Comparison of ENCODE assay signal across 8 cellular contexts in the genomic region with DNA sequence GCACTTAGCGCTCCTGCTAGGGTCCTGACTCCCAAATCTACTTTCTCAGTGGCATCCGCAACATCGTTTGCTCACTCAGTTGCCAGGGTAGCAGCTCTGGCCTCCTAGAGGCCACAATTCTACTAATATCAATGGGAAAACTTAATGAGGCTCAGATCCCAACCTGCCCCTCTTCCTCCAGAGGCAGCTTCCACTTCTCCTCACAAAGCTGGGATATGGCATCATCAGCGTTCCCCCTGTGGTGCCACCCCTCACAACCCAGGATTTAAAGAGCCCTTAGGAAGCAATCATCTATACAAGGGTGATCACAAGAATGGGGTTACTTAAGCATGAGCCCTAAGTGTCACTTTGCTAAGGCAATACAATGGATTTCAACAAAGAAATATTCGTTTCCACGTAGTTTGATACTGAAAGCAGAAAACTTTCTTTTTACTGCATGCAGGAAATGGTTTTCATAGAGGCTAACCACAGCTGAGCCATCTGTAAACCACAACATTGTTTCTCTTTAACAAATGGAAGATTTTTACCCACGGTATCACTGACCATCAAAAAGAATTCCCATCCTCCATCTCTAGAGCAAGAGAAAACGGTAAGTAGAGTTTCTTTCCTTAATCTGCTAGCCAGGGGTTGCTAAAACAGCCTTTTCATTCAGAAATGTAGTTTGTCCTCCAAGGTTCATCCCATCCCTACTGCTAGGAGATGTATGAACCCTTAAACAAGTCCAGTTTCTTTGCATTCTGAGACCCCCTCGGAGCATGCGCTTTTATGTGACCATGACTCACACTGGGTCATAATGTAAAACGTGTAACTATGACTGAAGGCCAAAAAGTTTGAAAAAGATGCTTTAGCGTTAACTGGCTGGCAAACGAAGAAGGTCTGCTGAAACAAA.
DNase-seq lines count a peak whose midpoint lies in the region; ATAC-seq and TF ChIP-seq lines count a peak whose summit lies in the region.

No MANE protein-coding gene starts in this region.

- H3K9me3 Mint-ChIP-seq in CD8-positive, alpha-beta memory T cell, result no peaks in the 10 kb centered on the region

- TF ChIP-seq CTCF in astrocyte of the cerebellum (IDR thresholded peaks at IDR 0.05; ENCODE audit: low read depth, low read length, missing control alignments), result peak; percentile 26

- peak overlapping the region in 2 of 8 donors; percentile 37 to 42 for H3K27ac Mint-ChIP-seq in CD8-positive, alpha-beta memory T cell

- H3K36me3 ChIP-seq in CD8-positive, alpha-beta memory T cell (ENCODE audit: insufficient read depth, low read length), result no peaks in the 10 kb centered on the region
- no peaks in the 10 kb centered on the region for H3K36me3 ChIP-seq in neuron (ENCODE audit: insufficient read depth, low read length)
- H3K36me3 ChIP-seq in HAP-1 (replicated peaks), result no peaks in the 10 kb centered on the region

- H3K27ac ChIP-seq in CD8-positive, alpha-beta memory T cell (ENCODE audit: low read depth, low read length), result no peak overlapping the region

- CTCF ChIA-PET in CD8-positive, alpha-beta memory T cell (lab: Charles Lee), result interaction anchor here (1.5 kb wide), 1 partner anchor 86 kb away, joined by 5 read pairs; no protein-coding TSS in a partner anchor

- peak in 2 of 5 donors; percentile 19 to 21 for DNase-seq in CD8-positive, alpha-beta memory T cell
- DNase-seq in astrocyte of the cerebellum (ENCODE audit: low read depth), result peak; percentile 90
- no peak for DNase-seq in left ventricle myocardium superior
- DNase-seq in HT-29 (ENCODE audit: low spot score), result no peak
- DNase-seq in HAP-1 (ENCODE audit: low spot score in 2 of 2), result no peak

- peaks cover 23 to 26% (median 26%) of the 10 kb centered on the region in 3 donors for H3K4me1 Mint-ChIP-seq in CD8-positive, alpha-beta memory T cell

- intact Hi-C loops in left ventricle myocardium superior (cut with micrococcal nuclease), result no loop called here

- ATAC-seq in GM19463 (IDR thresholded peaks at IDR 0.05; ENCODE audit: unreplicated experiment), result peak; percentile 73
- ATAC-seq in HG03469 (IDR thresholded peaks at IDR 0.05; ENCODE audit: unreplicated experiment), result peak; percentile 73
- no peak for ATAC-seq in left ventricle myocardium superior

- H3K9me3 ChIP-seq in CD8-positive, alpha-beta memory T cell (ENCODE audit: low read length), result no peaks in the 10 kb centered on the region
- H3K9me3 ChIP-seq in neuron (ENCODE audit: low read length) (no peaks in the 10 kb centered on the region), HAP-1 (no peaks in the 10 kb centered on the region)

- peak overlapping the region; percentile 21 for H3K4me3 ChIP-seq in CD8-positive, alpha-beta memory T cell (ENCODE audit: low read length)
- H3K4me3 ChIP-seq in astrocyte of the cerebellum (ENCODE audit: low read depth, low read length), result peak overlapping the region; percentile 29
- peak overlapping the region; percentile 6 for H3K4me3 ChIP-seq in neuron (ENCODE audit: low read length)
- no peak overlapping the region for H3K4me3 ChIP-seq in HAP-1

- no peaks in the 10 kb centered on the region for H3K27me3 Mint-ChIP-seq in CD8-positive, alpha-beta memory T cell

- H2AFZ ChIP-seq in neuron (ENCODE audit: low read depth, low read length), result no peak overlapping the region

- no peaks in the 10 kb centered on the region for H3K27me3 ChIP-seq in CD8-positive, alpha-beta memory T cell (ENCODE audit: insufficient read depth, low read length, poor library complexity, severe bottlenecking)
- no peaks in the 10 kb centered on the region for H3K27me3 ChIP-seq in neuron (ENCODE audit: insufficient read depth, low read length)
- no peaks in the 10 kb centered on the region for H3K27me3 ChIP-seq in HAP-1 (ENCODE audit: low read depth)

- peaks cover 17 to 21% (median 17%) of the 10 kb centered on the region in 3 donors for H3K36me3 Mint-ChIP-seq in CD8-positive, alpha-beta memory T cell

- POLR2A ChIA-PET in CD8-positive, alpha-beta memory T cell (lab: Charles Lee), result no interaction called here

- H3K4me3 Mint-ChIP-seq in CD8-positive, alpha-beta memory T cell, result peak overlapping the region; percentile 34 to 77 (median 75)

- H3K4me1 ChIP-seq in CD8-positive, alpha-beta memory T cell (ENCODE audit: insufficient read depth, low read length), result peaks cover 18% of the 10 kb centered on the region
- H3K4me1 ChIP-seq in neuron (ENCODE audit: insufficient read depth, low read length) (peaks cover 36% of the 10 kb centered on the region), HAP-1 (no peaks in the 10 kb centered on the region)

- in situ Hi-C loops in astrocyte of the cerebellum (cut with HindIII; ENCODE audit: low sequenced_read_pairs), result no loop called here
- in situ Hi-C loops in HAP-1 (cut with MboI; ENCODE audit: low sequenced_read_pairs), result no loop called here
